In genomic region chr6:11215773-11216172, GRCh38 we compare ENCODE assay signal across 1 cellular context.
TF ChIP-seq lines count a peak whose summit lies in the region.

No MANE protein-coding gene starts in this region.

TF ChIP-seq in HepG2, 621 proteins besides CTCF, POLR2A, EP300 and RAD21 (continued from another document):
- TF ChIP-seq KDM5B (CRISPR knock-in tag; IDR thresholded peaks at IDR 0.05; ENCODE audit: borderline replicate concordance) (peak; percentile 21; the same call in 1 of the 2 replicates), KLF9 (CRISPR knock-in tag; IDR thresholded peaks at IDR 0.05; ENCODE audit: low read depth) (no peak), SALL1 (CRISPR knock-in tag; IDR thresholded peaks at IDR 0.05) (peak; percentile 12; the same call in 1 of the 2 replicates), KDM2A (CRISPR knock-in tag; IDR thresholded peaks at IDR 0.05; ENCODE audit: borderline replicate concordance, low read depth) (no peak), ZNF160 (CRISPR knock-in tag; IDR thresholded peaks at IDR 0.05) (no peak), ZNF264 (CRISPR knock-in tag; IDR thresholded peaks at IDR 0.05) (no peak), HINFP (CRISPR knock-in tag; IDR thresholded peaks at IDR 0.05; ENCODE audit: low read depth) (no peak), NRL (CRISPR knock-in tag; IDR thresholded peaks at IDR 0.05; ENCODE audit: borderline replicate concordance) (no peak), FOXO1 (CRISPR knock-in tag; IDR thresholded peaks at IDR 0.05) (no peak), CCAR2 (optimal IDR thresholded peaks at IDR 0.05; ENCODE audit: low read depth, low read length) (no peak), ZNF724P (CRISPR knock-in tag; IDR thresholded peaks at IDR 0.05; ENCODE audit: borderline replicate concordance) (no peak), MXI1 (IDR thresholded peaks at IDR 0.05; ENCODE audit: borderline replicate concordance, low read depth, low read length) (no peak), SIX4 (CRISPR knock-in tag; IDR thresholded peaks at IDR 0.05) (no peak), ETV5 (CRISPR knock-in tag; IDR thresholded peaks at IDR 0.05; ENCODE audit: borderline replicate concordance) (no peak), ARHGAP35 (CRISPR knock-in tag; IDR thresholded peaks at IDR 0.05; ENCODE audit: borderline replicate concordance) (no peak), ZNF704 (CRISPR knock-in tag; IDR thresholded peaks at IDR 0.05; ENCODE audit: borderline replicate concordance) (no peak), U2AF1 (optimal IDR thresholded peaks at IDR 0.05; ENCODE audit: low read depth, low read length) (no peak), SAFB2 (CRISPR knock-in tag; IDR thresholded peaks at IDR 0.05; ENCODE audit: borderline replicate concordance, low read depth) (peak; percentile 41; the same call in 1 of the 2 replicates), REL (CRISPR knock-in tag; conservative IDR thresholded peaks at IDR 0.05) (0 out of 2 replicates have a peak, but pooled peaks have one; percentile 31), AGO2 (optimal IDR thresholded peaks at IDR 0.05; ENCODE audit: low read depth, low read length) (peak; percentile 42), ZNF772 (CRISPR knock-in tag; IDR thresholded peaks at IDR 0.05) (no peak), ZXDC (CRISPR knock-in tag; IDR thresholded peaks at IDR 0.05) (no peak), PCBP1 (IDR thresholded peaks at IDR 0.05; ENCODE audit: borderline replicate concordance, low read depth, low read length) (no peak)
